Comparison of ENCODE assay signal across 9 cellular contexts in the genomic region with DNA sequence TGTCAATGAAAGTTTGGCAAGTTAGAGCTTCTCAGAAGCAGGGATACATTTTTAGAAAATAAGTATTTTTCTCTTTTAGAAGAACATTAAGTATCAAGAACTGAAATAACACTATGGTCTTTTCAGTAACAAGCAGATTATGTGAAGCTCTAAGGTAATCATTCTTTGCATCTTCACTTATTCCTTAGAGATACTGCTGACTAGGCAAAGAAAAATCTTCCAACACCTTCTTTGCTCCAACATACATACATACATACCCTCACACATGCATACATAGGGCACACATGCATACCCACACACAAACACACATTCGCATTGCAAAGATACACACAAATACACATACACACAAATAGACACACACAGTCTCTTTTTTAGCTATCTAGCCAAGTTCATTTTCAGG. TPM values are rescaled to one million over a fixed set of nuclear protein-coding genes. Genes with fewer than 3 reads are reported as not detected.
"Had no signal": no experiment of that assay in that cellular context is flagged by ENCODE, and none has a peak within 500 bp of the region (broad histone marks: within the 10 kb centered on the region; RNA-seq: fewer than 3 reads in every experiment).

No MANE protein-coding gene starts in this region.

- H2AFZ ChIP-seq: GM23248 had no signal

- H3K9ac ChIP-seq: GM23248 had no signal

- H3K9me3 ChIP-seq: HAP-1 had no signal

- H3K36me3 ChIP-seq: HAP-1 had no signal

- H3K27ac ChIP-seq: GM23248, HL-60 had no signal

- DNase-seq: GM23248, H7, HFFc6, Kasumi-1, KG1 had no signal

- H3K4me3 ChIP-seq: GM23248, HAP-1 had no signal

- ATAC-seq: HCT116 had no signal

RNA-seq across cellular contexts. Expression of gene CACNB2, which starts 37.8 kb away (rescaled TPM):
- total RNA-seq: HFFc6, HT1080 had no signal
